17 cellular contexts compared by ENCODE assay signal in the genomic region with DNA sequence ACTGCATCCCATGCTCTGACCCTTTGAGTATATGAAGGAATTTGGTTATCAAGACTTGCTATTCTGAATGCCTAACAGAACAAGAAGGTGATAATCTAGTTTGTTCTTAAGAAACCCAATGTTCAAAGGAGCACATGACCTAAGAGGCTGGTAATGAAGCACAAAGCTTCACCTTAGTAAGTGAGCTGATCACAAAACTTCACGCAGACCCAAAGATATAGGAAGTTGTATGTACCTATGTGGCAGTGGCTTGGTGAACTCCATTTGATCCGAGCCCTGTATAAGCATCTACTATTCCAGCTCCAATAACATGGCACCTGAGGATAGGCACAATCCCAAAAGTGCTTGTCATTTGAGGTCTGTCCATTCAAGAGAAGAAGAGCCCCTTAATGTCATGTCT.
DNase-seq lines count a peak whose midpoint lies in the region; ATAC-seq and FAIRE-seq lines count a peak whose summit lies in the region.
"Had no signal": no experiment of that assay in that cellular context is flagged by ENCODE, and none has a peak within 500 bp of the region (broad histone marks: within the 10 kb centered on the region; RNA-seq: fewer than 3 reads in every experiment).

No MANE protein-coding gene starts in this region.

- FAIRE-seq in GM19239 (lab: Jason Lieb, UNC), result peak; percentile 81
- FAIRE-seq: H54, HepG2 had no signal

- no peak for ATAC-seq in activated naive CD8-positive, alpha-beta T cell treated with anti-CD3 and anti-CD28 coated beads, Interleukin-2, amount 50 U/mL, for 24 hours
- ATAC-seq in stimulated activated naive B cell treated with anti-CD40 and anti-IgM and Interleukin-4, amounts not matched to agents 10 μg/mL and 1 μg/mL and 100 μg/mL, for 72 hours (replicated peaks), result no peak
- ATAC-seq in GM18520 (IDR thresholded peaks at IDR 0.05; ENCODE audit: unreplicated experiment), result no peak
- ATAC-seq: HepG2 had no signal

- H3K36me3 Mint-ChIP-seq in activated naive CD4-positive, alpha-beta T cell treated with anti-CD3 and anti-CD28 coated beads for 36 hours (ENCODE audit: low read depth), result peaks cover 9% of the 10 kb centered on the region
- H3K36me3 Mint-ChIP-seq in activated naive CD8-positive, alpha-beta T cell treated with anti-CD3 and anti-CD28 coated beads, Interleukin-2, amount 50 U/mL, for 24 hours (ENCODE audit: low read depth), result peaks cover 16% of the 10 kb centered on the region
- H3K36me3 Mint-ChIP-seq in stimulated activated naive B cell treated with anti-CD40 and anti-IgM and Interleukin-4, amounts not matched to agents 10 μg/mL and 1 μg/mL and 100 μg/mL, for 72 hours, result peaks cover 15 to 23% of the 10 kb centered on the region in 2 donors

- H3K27ac Mint-ChIP-seq in activated naive CD4-positive, alpha-beta T cell treated with anti-CD3 and anti-CD28 coated beads for 36 hours, result peak overlapping the region; percentile 77
- H3K27ac Mint-ChIP-seq in activated naive CD8-positive, alpha-beta T cell treated with anti-CD3 and anti-CD28 coated beads, Interleukin-2, amount 50 U/mL, for 24 hours, result peak overlapping the region; percentile 79
- H3K27ac Mint-ChIP-seq in stimulated activated naive B cell treated with anti-CD40 and anti-IgM and Interleukin-4, amounts not matched to agents 10 μg/mL and 1 μg/mL and 100 μg/mL, for 72 hours, result peak overlapping the region; percentile 31

- CTCF ChIA-PET in activated naive CD4-positive, alpha-beta T cell treated with anti-CD3 and anti-CD28 coated beads for 36 hours (lab: Charles Lee), result interaction anchor here (0.6 to 1.5 kb wide), 4 partner anchors 20 to 119 kb away, joined by 3 to 4 read pairs (median 3); no protein-coding TSS in a partner anchor

- DNase-seq in activated naive CD4-positive, alpha-beta T cell treated with anti-CD3 and anti-CD28 coated beads for 36 hours, result no peak
- DNase-seq in activated naive CD4-positive, alpha-beta T cell treated with anti-CD3 and anti-CD28 coated beads, Interleukin-2, amount 50 U/mL, for 16 hours, result no peak
- DNase-seq in GM19239 (ENCODE audit: insufficient read length, low spot score) (no peak), NCI-H345 (lab: John Stamatoyannopoulos, UW) (no peak)
- DNase-seq in activated naive CD8-positive, alpha-beta T cell treated with anti-CD3 and anti-CD28 coated beads, Interleukin-2, amount 50 U/mL, for 24 hours, result no peak
- DNase-seq in stimulated activated naive B cell treated with anti-CD40 and anti-IgM and Interleukin-4, amounts not matched to agents 10 μg/mL and 1 μg/mL and 100 μg/mL, for 72 hours, result no peak
- DNase-seq: AML-193, GF-D8, MG63, NCI-H1092 treated with DMSO at 0.1 percent for 48 hours, NCI-H187, NCI-H446, NCI-H774, PC-9 had no signal

- no peak overlapping the region for H3K4me3 Mint-ChIP-seq in activated naive CD4-positive, alpha-beta T cell treated with anti-CD3 and anti-CD28 coated beads for 36 hours
- no peak overlapping the region for H3K4me3 Mint-ChIP-seq in activated naive CD8-positive, alpha-beta T cell treated with anti-CD3 and anti-CD28 coated beads, Interleukin-2, amount 50 U/mL, for 24 hours
- no peak overlapping the region for H3K4me3 Mint-ChIP-seq in stimulated activated naive B cell treated with anti-CD40 and anti-IgM and Interleukin-4, amounts not matched to agents 10 μg/mL and 1 μg/mL and 100 μg/mL, for 72 hours

- H3K4me1 Mint-ChIP-seq in activated naive CD4-positive, alpha-beta T cell treated with anti-CD3 and anti-CD28 coated beads for 36 hours (ENCODE audit: low read depth), result peaks cover 95% of the 10 kb centered on the region
- peaks cover 95% of the 10 kb centered on the region for H3K4me1 Mint-ChIP-seq in activated naive CD8-positive, alpha-beta T cell treated with anti-CD3 and anti-CD28 coated beads, Interleukin-2, amount 50 U/mL, for 24 hours
- peaks cover 52 to 100% of the 10 kb centered on the region in 2 donors for H3K4me1 Mint-ChIP-seq in stimulated activated naive B cell treated with anti-CD40 and anti-IgM and Interleukin-4, amounts not matched to agents 10 μg/mL and 1 μg/mL and 100 μg/mL, for 72 hours

- intact Hi-C loops in activated naive CD4-positive, alpha-beta T cell treated with anti-CD3 and anti-CD28 coated beads for 36 hours (cut with micrococcal nuclease), result loop anchor here (1.0 kb wide), 1 partner anchor 12 kb away; no protein-coding TSS in a partner anchor

- no peaks in the 10 kb centered on the region for H3K9me3 Mint-ChIP-seq in activated naive CD4-positive, alpha-beta T cell treated with anti-CD3 and anti-CD28 coated beads for 36 hours
- H3K9me3 Mint-ChIP-seq in activated naive CD8-positive, alpha-beta T cell treated with anti-CD3 and anti-CD28 coated beads, Interleukin-2, amount 50 U/mL, for 24 hours, result no peaks in the 10 kb centered on the region
- H3K9me3 Mint-ChIP-seq in stimulated activated naive B cell treated with anti-CD40 and anti-IgM and Interleukin-4, amounts not matched to agents 10 μg/mL and 1 μg/mL and 100 μg/mL, for 72 hours, result no peaks in the 10 kb centered on the region

- H3K27me3 Mint-ChIP-seq in activated naive CD4-positive, alpha-beta T cell treated with anti-CD3 and anti-CD28 coated beads for 36 hours (ENCODE audit: low read depth), result no peaks in the 10 kb centered on the region
- H3K27me3 Mint-ChIP-seq in activated naive CD8-positive, alpha-beta T cell treated with anti-CD3 and anti-CD28 coated beads, Interleukin-2, amount 50 U/mL, for 24 hours, result no peaks in the 10 kb centered on the region
- no peaks in the 10 kb centered on the region for H3K27me3 Mint-ChIP-seq in stimulated activated naive B cell treated with anti-CD40 and anti-IgM and Interleukin-4, amounts not matched to agents 10 μg/mL and 1 μg/mL and 100 μg/mL, for 72 hours
